6 cellular contexts compared by ENCODE assay signal in the genomic region with DNA sequence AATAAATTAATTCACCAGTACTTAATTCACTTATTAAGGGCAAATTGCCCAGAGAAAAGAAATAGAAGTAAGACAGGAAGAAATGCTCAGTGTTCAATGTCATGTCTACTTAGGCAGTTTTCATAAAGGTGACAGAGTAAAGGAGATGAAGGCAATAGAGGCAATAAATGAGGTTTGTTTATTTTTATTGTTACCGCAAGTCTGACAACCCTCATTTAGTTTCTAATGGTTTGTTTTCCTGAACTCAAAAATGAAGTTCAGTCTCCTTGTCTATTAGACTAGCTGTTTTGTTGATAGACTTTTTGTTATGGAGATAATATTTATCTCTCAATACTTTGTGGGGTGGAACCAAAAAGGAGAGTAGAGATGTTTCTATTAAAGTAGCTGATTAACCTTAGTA.
"Had no signal": no experiment of that assay in that cellular context is flagged by ENCODE, and none has a peak within 500 bp of the region (broad histone marks: within the 10 kb centered on the region; RNA-seq: fewer than 3 reads in every experiment).

No MANE protein-coding gene starts in this region.

- H3K4me3 ChIP-seq: K562 had no signal

- ATAC-seq: HepG2, K562 had no signal

- H3K27ac ChIP-seq: HL-60 had no signal

- DNase-seq: IMR-90, KBM-7, KG1 had no signal
